Comparison of ENCODE assay signal across 1 cellular context in genomic region chr15:74857082-74857655, GRCh38.
A peak's percentile ranks its signal among the peaks of the same experiment; 100 is the strongest.
TF ChIP-seq lines count a peak whose summit lies in the region.

No MANE protein-coding gene starts in this region.

TF ChIP-seq in HEK293, 187 proteins besides CTCF, POLR2A, EP300 and RAD21 (continued from another document):
- TF ChIP-seq ZBTB11 (tag by site-specific recombination; conservative IDR thresholded peaks at IDR 0.05; ENCODE audit: low read depth) (no peak), ZNF692 (tag by site-specific recombination; IDR thresholded peaks at IDR 0.05) (0 out of 2 replicates have a peak, but pooled peaks have one; percentile 31), ZNF629 (tag by site-specific recombination; IDR thresholded peaks at IDR 0.05) (0 out of 2 replicates have a peak, but pooled peaks have one; percentile 10), ZNF792 (tag by site-specific recombination; IDR thresholded peaks at IDR 0.05) (no peak), ZBTB20 (tag by site-specific recombination; IDR thresholded peaks at IDR 0.05) (no peak), ZNF600 (tag by site-specific recombination; IDR thresholded peaks at IDR 0.05) (peak; percentile 56; the same call in 1 of the 2 replicates)
